ENCODE assay signal across 17 cellular contexts in genomic region chr6:143515766-143516355, GRCh38. TPM values are rescaled to one million over a fixed set of nuclear protein-coding genes. Genes with fewer than 3 reads are reported as not detected.
DNase-seq lines count a peak whose midpoint lies in the region; ATAC-seq and TF ChIP-seq lines count a peak whose summit lies in the region.
"Had no signal": no experiment of that assay in that cellular context is flagged by ENCODE, and none has a peak within 500 bp of the region (broad histone marks: within the 10 kb centered on the region; RNA-seq: fewer than 3 reads in every experiment).

No MANE protein-coding gene starts in this region.

- H3K9me3 ChIP-seq in suprapubic skin (no peaks in the 10 kb centered on the region), vagina (no peaks in the 10 kb centered on the region)
- H3K9me3 ChIP-seq: MG63, Peyer's patch had no signal

- 95% methylated on average over 6 of the region's 7 CpGs for WGBS in suprapubic skin

- peak; percentile 22 for DNase-seq in NCI-H69 (lab: John Stamatoyannopoulos, UW)
- DNase-seq in cerebellum (ENCODE audit: low spot score) = peak; percentile 29
- DNase-seq in left ventricle myocardium superior = peak; percentile 40
- DNase-seq in suprapubic skin (ENCODE audit: low spot score in 2 of 2) = no peak
- DNase-seq in amniotic stem cell (lab: John Stamatoyannopoulos, UW) = no peak
- no peak for DNase-seq in hepatic stellate cell (ENCODE audit: low spot score)
- no peak for DNase-seq in vagina (ENCODE audit: extremely low spot score in 2 of 2)
- DNase-seq: CD4-positive, alpha-beta memory T cell; COR-L47; GOT3; KG1; NCI-H146; NCI-H2029; NCI-H526; Peyer's patch had no signal

- TF ChIP-seq POLR2A in suprapubic skin (IDR thresholded peaks at IDR 0.05) = no peak
- TF ChIP-seq POLR2A in vagina (IDR thresholded peaks at IDR 0.05) = no peak

- H3K4me1 ChIP-seq in suprapubic skin (peaks cover 24% of the 10 kb centered on the region), vagina (peaks cover 8% of the 10 kb centered on the region)

- H3K36me3 ChIP-seq in suprapubic skin = no peaks in the 10 kb centered on the region
- H3K36me3 ChIP-seq in vagina = no peaks in the 10 kb centered on the region
- H3K36me3 ChIP-seq: MG63, Peyer's patch had no signal

- TF ChIP-seq EP300 in suprapubic skin (IDR thresholded peaks at IDR 0.05) = no peak

- no peak overlapping the region for H3K4me3 ChIP-seq in suprapubic skin
- H3K4me3 ChIP-seq in vagina = no peak overlapping the region
- H3K4me3 ChIP-seq: MG63, Peyer's patch had no signal

- intact Hi-C loops in left ventricle myocardium superior (cut with micrococcal nuclease) (no loop called here), vagina (cut with DNase I) (no loop called here)

- H3K27me3 ChIP-seq in suprapubic skin (no peaks in the 10 kb centered on the region), vagina (no peaks in the 10 kb centered on the region)
- H3K27me3 ChIP-seq: MG63, Peyer's patch had no signal

- H3K27ac ChIP-seq in suprapubic skin (peak overlapping the region; percentile 45), vagina (no peak overlapping the region)

- TF ChIP-seq CTCF in suprapubic skin (IDR thresholded peaks at IDR 0.05) = no peak
- TF ChIP-seq CTCF in vagina (IDR thresholded peaks at IDR 0.05) = no peak

- ATAC-seq in left ventricle myocardium superior = peak; percentile 36
- ATAC-seq: SK-N-SH treated with all-trans-retinoic acid at 6 μM for 48 hours had no signal

RNA-seq across cellular contexts. Expression of gene FUCA2, which starts 4.3 kb away (rescaled TPM):
- total RNA-seq in cerebellum (14.2 TPM), left ventricle myocardium superior (35.0 TPM), suprapubic skin (10 to 100 TPM in 2 of 4 donors, 1 to 10 TPM in 2; 4.7 to 15.5 (median 10.8) TPM), vagina (19.4 TPM)

Comparison
In these comparisons a context has a peak if more than half of its experiments do, and no peak if none do; other contexts are left out.
1. DNase-seq: peak in NCI-H69 (single experiment), cerebellum (single experiment) and left ventricle myocardium superior (single experiment); none in suprapubic skin (0 of 2), amniotic stem cell (single experiment), hepatic stellate cell (single experiment) and vagina (0 of 2).